8 cellular contexts compared by ENCODE assay signal in the genomic region with DNA sequence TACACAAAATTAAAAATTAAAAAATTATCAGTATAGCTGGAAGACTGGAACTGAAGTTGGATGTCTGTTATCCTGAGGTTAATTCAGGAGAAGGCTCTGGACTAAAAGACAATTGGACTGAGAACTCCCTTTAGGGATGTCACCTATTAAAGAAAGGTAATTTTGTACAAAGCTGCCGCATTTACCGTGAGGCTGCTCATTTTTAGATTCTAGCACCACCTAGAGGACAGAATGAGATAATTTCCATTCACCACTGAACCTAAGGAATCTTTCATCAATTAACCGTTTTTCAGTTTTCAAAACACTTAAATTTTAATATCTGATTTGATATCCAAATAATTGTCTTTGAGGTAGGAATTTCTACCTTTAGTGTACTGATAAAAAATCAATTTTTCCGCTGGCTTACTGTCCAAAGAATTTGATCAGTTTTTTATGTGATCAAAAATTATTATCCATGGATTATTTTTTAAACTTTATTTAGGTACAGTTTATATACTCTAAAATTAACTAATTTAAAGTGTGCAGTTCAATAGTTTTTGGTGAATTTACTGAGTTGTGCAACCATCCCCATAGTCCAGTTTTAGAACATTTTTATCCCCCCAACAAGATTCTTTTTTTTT.
DNase-seq lines count a peak whose midpoint lies in the region; ATAC-seq lines count a peak whose summit lies in the region.

No MANE protein-coding gene starts in this region.

- peak; percentile 67 for ATAC-seq in HG03066 (IDR thresholded peaks at IDR 0.05; ENCODE audit: low read depth, unreplicated experiment)
- no peak for ATAC-seq in stimulated activated naive CD8-positive, alpha-beta T cell treated with anti-CD3 and anti-CD28 coated beads, Interleukin-15, Interleukin-2, amounts not matched to agents 100 U/mL and 50 U/mL, for 24 hours
- ATAC-seq in GM21717 (IDR thresholded peaks at IDR 0.05; ENCODE audit: unreplicated experiment): no peak

- H3K4me3 ChIP-seq in MG63: no peak overlapping the region

- DNase-seq in Daoy (ENCODE audit: low read depth): peak; percentile 39
- peak; percentile 58 to 79 for DNase-seq in NCI-H526 (lab: John Stamatoyannopoulos, UW)
- peak; percentile 64 to 85 for DNase-seq in T47D (ENCODE audit: low read depth in 1 of 2, low spot score in 1 of 2)
- DNase-seq in left kidney (ENCODE audit: low read depth, low spot score): peak; percentile 69
- no peak for DNase-seq in MG63
- no peak for DNase-seq in stimulated activated naive CD8-positive, alpha-beta T cell treated with anti-CD3 and anti-CD28 coated beads, Interleukin-15, Interleukin-2, amounts not matched to agents 100 U/mL and 50 U/mL, for 24 hours

- no peaks in the 10 kb centered on the region for H3K36me3 ChIP-seq in MG63

- H3K9me3 ChIP-seq in MG63: no peaks in the 10 kb centered on the region

- peaks cover 5% of the 10 kb centered on the region for H3K27me3 ChIP-seq in MG63

- in situ Hi-C loops in T47D (cut with HindIII; ENCODE audit: low pct_unique_long_range_greater_than_20kb, low sequenced_read_pairs): no loop called here

Comparison
In these comparisons a context has a peak if more than half of its experiments do, and no peak if none do; other contexts are left out.
1. DNase-seq: peak in Daoy (single experiment), NCI-H526 (2 of 2), T47D (2 of 2) and left kidney (single experiment); none in MG63 (single experiment) and stimulated activated naive CD8-positive, alpha-beta T cell treated with anti-CD3 and anti-CD28 coated beads, Interleukin-15, Interleukin-2, amounts not matched to agents 100 U/mL and 50 U/mL, for 24 hours (single experiment).